Comparison of ENCODE assay signal across 30 cellular contexts in the genomic region with DNA sequence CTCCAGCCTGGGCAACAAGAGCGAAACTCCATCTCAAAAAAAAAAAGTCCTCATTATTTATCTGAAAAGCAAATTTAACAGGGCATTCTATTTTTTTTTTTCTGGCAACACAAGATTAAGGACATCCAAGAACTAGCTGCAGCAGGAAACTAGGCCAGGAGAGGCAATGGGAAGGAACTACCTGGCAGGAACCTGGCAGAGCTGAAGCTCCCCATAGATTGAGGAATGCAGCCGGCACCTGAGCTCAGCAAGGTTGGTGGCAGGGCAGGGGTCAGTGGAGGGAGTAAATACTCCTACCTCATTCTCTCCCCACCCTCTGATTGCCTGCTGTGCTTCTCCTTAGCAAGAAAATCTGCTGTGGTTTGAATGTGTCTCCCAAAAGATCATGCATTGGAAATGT.
"Had no signal": no experiment of that assay in that cellular context is flagged by ENCODE, and none has a peak within 500 bp of the region (broad histone marks: within the 10 kb centered on the region; RNA-seq: fewer than 3 reads in every experiment).

No MANE protein-coding gene starts in this region.

- H3K9ac ChIP-seq: KMS-11, SK-N-SH had no signal

- DNase-seq: activated CD4-positive, alpha-beta T cell treated with anti-CD3 and anti-CD28 coated beads for 36 hours; activated CD4-positive, alpha-beta T cell treated with anti-CD3 and anti-CD28 coated beads, Interleukin-2, amount 10 ng/mL, durations not matched to agents 7 days and 5 days; activated CD4-positive, alpha-beta T cell treated with anti-CD3 and anti-CD28 coated beads, Interleukin-2, amount 50 U/mL, for 48 hours; activated CD8-positive, alpha-beta T cell treated with anti-CD3 and anti-CD28 coated beads, Interleukin-2, amount 10 ng/mL, durations not matched to agents 7 days and 5 days; activated gamma-delta T cell; activated naive CD4-positive, alpha-beta T cell treated with Interleukin-2 at 50 U/mL for 16 hours; activated T-cell treated with anti-CD3 and anti-CD28 coated beads, Interleukin-2, amount 50 U/mL, for 24 hours; adrenal gland; body of pancreas; cerebellar nuclear complex; NCI-H1105; NCI-H1417 treated with DMSO at 0.1 percent for 48 hours; NCI-H187 treated with DMSO at 0.1 percent for 48 hours; NCI-H2081; NCI-H2171 treated with DMSO at 0.1 percent for 48 hours; NCI-H226; NCI-H526; NCI-H748 treated with DMSO at 0.1 percent for 48 hours; NK-92 treated with Interleukin-12 subunit alpha and Interleukin-12 subunit beta, amount 100 ng/mL, for 24 hours; PC-3; SHP77 treated with DMSO at 0.1 percent for 48 hours; SK-N-SH had no signal

- H3K4me1 ChIP-seq: adrenal gland, body of pancreas, breast epithelium had no signal

- H3K4me2 ChIP-seq: KMS-11, SK-N-SH had no signal

- H3K9me3 Mint-ChIP-seq: activated CD4-positive, alpha-beta T cell treated with anti-CD3 and anti-CD28 coated beads, Interleukin-2, amount 10 ng/mL, durations not matched to agents 7 days and 5 days; activated naive CD4-positive, alpha-beta T cell treated with anti-CD3 and anti-CD28 coated beads, Interleukin-2, amount 50 U/mL, for 72 hours; activated T-cell treated with anti-CD3 and anti-CD28 coated beads, Interleukin-2, amount 50 U/mL, for 24 hours; activated T-helper 2 cell treated with anti-CD3 and anti-CD28 coated beads, Interferon-gamma antibody, Interleukin-2, Interleukin-4, amounts not matched to agents 10 μg/mL and 5 μg/mL and 100 μg/mL, durations not matched to agents 14 hours and 24 hours and 36 hours; T-helper 1 cell treated with Interleukin-12 subunit alpha and Interleukin-12 subunit beta and Interleukin-4 antibody, amounts not matched to agents 30 μg/mL and 1 μg/mL, for 36 hours; T-helper 2 cell treated with Interferon-gamma antibody and Interleukin-4, amounts not matched to agents 5 μg/mL and 100 μg/mL, for 36 hours had no signal

- H3K27ac Mint-ChIP-seq: activated CD4-positive, alpha-beta T cell treated with anti-CD3 and anti-CD28 coated beads for 36 hours; activated CD4-positive, alpha-beta T cell treated with anti-CD3 and anti-CD28 coated beads, Interleukin-2, amount 10 ng/mL, durations not matched to agents 7 days and 5 days; activated CD8-positive, alpha-beta T cell treated with anti-CD3 and anti-CD28 coated beads, Interleukin-2, amount 10 ng/mL, durations not matched to agents 7 days and 5 days; activated naive CD4-positive, alpha-beta T cell treated with anti-CD3 and anti-CD28 coated beads, Interleukin-2, amount 50 U/mL, for 72 hours; activated T-cell treated with anti-CD3 and anti-CD28 coated beads, Interleukin-2, amount 50 U/mL, for 24 hours; activated T-helper 2 cell treated with anti-CD3 and anti-CD28 coated beads, Interferon-gamma antibody, Interleukin-2, Interleukin-4, amounts not matched to agents 10 μg/mL and 5 μg/mL and 100 μg/mL, durations not matched to agents 14 hours and 24 hours and 36 hours; T-helper 1 cell treated with Interleukin-12 subunit alpha and Interleukin-12 subunit beta and Interleukin-4 antibody, amounts not matched to agents 30 μg/mL and 1 μg/mL, for 36 hours; T-helper 2 cell treated with Interferon-gamma antibody and Interleukin-4, amounts not matched to agents 5 μg/mL and 100 μg/mL, for 36 hours had no signal

- H3K36me3 ChIP-seq: adrenal gland, breast epithelium, SJSA1 had no signal

- H3K27me3 Mint-ChIP-seq: activated CD4-positive, alpha-beta T cell treated with anti-CD3 and anti-CD28 coated beads for 36 hours had no signal

- H3K4me1 Mint-ChIP-seq: activated CD4-positive, alpha-beta T cell treated with anti-CD3 and anti-CD28 coated beads for 36 hours; activated CD4-positive, alpha-beta T cell treated with anti-CD3 and anti-CD28 coated beads, Interleukin-2, amount 10 ng/mL, durations not matched to agents 7 days and 5 days had no signal

- H3K4me3 ChIP-seq: adrenal gland, body of pancreas, breast epithelium, SJSA1 had no signal

- ATAC-seq: activated CD4-positive, alpha-beta T cell treated with anti-CD3 and anti-CD28 coated beads for 36 hours; activated CD4-positive, CD25-positive, alpha-beta regulatory T cell treated with anti-CD3 and anti-CD28 coated beads, Interleukin-2, amount 50 U/mL, for 24 hours; activated CD8-positive, alpha-beta T cell treated with anti-CD3 and anti-CD28 coated beads, Interleukin-2, amount 10 ng/mL, durations not matched to agents 7 days and 5 days; activated naive CD4-positive, alpha-beta T cell treated with anti-CD3 and anti-CD28 coated beads, Interleukin-2, amount 50 U/mL, for 72 hours; body of pancreas; PC-3 had no signal

- H3K27ac ChIP-seq: adrenal gland, body of pancreas, breast epithelium, KMS-11, SJSA1 had no signal

- H3K36me3 Mint-ChIP-seq: activated naive CD4-positive, alpha-beta T cell treated with anti-CD3 and anti-CD28 coated beads, Interleukin-2, amount 50 U/mL, for 72 hours had no signal

- H3K4me3 Mint-ChIP-seq: activated CD4-positive, alpha-beta T cell treated with anti-CD3 and anti-CD28 coated beads for 36 hours; activated CD4-positive, alpha-beta T cell treated with anti-CD3 and anti-CD28 coated beads, Interleukin-2, amount 10 ng/mL, durations not matched to agents 7 days and 5 days; activated CD8-positive, alpha-beta T cell treated with anti-CD3 and anti-CD28 coated beads, Interleukin-2, amount 10 ng/mL, durations not matched to agents 7 days and 5 days; activated T-cell treated with anti-CD3 and anti-CD28 coated beads, Interleukin-2, amount 50 U/mL, for 24 hours; T-helper 1 cell treated with Interleukin-12 subunit alpha and Interleukin-12 subunit beta and Interleukin-4 antibody, amounts not matched to agents 30 μg/mL and 1 μg/mL, for 36 hours; T-helper 2 cell treated with Interferon-gamma antibody and Interleukin-4, amounts not matched to agents 5 μg/mL and 100 μg/mL, for 36 hours had no signal

- H3K9me3 ChIP-seq: adrenal gland, body of pancreas, breast epithelium, SK-N-SH had no signal

- H3K27me3 ChIP-seq: adrenal gland, body of pancreas, breast epithelium, SJSA1 had no signal
